ENCODE assay signal across 24 cellular contexts in the genomic region with DNA sequence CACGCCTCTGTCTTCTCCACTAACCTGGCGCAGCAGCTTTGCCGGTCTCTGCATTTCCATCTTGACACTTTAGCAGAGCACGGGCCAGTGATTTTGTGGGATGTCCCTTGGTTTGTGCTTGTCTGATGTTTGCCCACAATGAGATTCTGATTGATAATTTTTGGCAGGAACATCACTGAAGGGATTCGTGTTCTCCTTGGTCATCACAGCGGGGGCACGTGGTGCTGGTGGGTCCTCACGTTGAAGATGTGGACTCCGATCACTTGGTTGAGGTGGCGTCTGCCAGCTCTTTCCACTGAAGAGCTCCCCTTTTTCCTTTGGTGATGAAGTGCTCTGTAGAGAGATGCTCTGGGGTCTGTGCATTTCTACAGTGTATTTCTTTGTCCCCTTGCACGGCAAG.
"Had no signal": no experiment of that assay in that cellular context is flagged by ENCODE, and none has a peak within 500 bp of the region (broad histone marks: within the 10 kb centered on the region; RNA-seq: fewer than 3 reads in every experiment).

No MANE protein-coding gene starts in this region.

- H3K9me3 Mint-ChIP-seq: dendritic cell treated with granulocyte-macrophage colony-stimulating factor and Interleukin-4, amounts not matched to agents 40 ng/mL and 50 ng/mL, for 4 days; effector memory CD8-positive, alpha-beta T cell; naive B cell; nephron; stimulated activated memory B cell treated with anti-CD40 and anti-IgM and Interleukin-4, amounts not matched to agents 10 μg/mL and 1 μg/mL and 100 μg/mL, for 72 hours; stimulated activated naive CD8-positive, alpha-beta T cell treated with anti-CD3 and anti-CD28 coated beads, Interleukin-15, amount 100 ng/mL, for 72 hours had no signal

- H3K4me3 ChIP-seq: left ventricle myocardium inferior, lower lobe of right lung, psoas muscle, testis, tibial nerve, upper lobe of right lung had no signal

- H3K27ac ChIP-seq: foreskin keratinocyte, left ventricle myocardium inferior, lower lobe of right lung, psoas muscle, testis, upper lobe of right lung had no signal

- H3K4me3 Mint-ChIP-seq: dendritic cell treated with granulocyte-macrophage colony-stimulating factor and Interleukin-4, amounts not matched to agents 40 ng/mL and 50 ng/mL, for 4 days; effector memory CD8-positive, alpha-beta T cell; immature natural killer cell; naive B cell; nephron; stimulated activated memory B cell treated with anti-CD40 and anti-IgM and Interleukin-4, amounts not matched to agents 10 μg/mL and 1 μg/mL and 100 μg/mL, for 72 hours; stimulated activated naive CD8-positive, alpha-beta T cell treated with anti-CD3 and anti-CD28 coated beads, Interleukin-15, amount 100 ng/mL, for 72 hours had no signal

- DNase-seq: effector memory CD8-positive, alpha-beta T cell; erythroblast; foreskin keratinocyte; immature natural killer cell; left cardiac atrium; left ventricle myocardium inferior; lower lobe of right lung; mesenchymal stem cell; naive B cell; occipital lobe; psoas muscle; retina; small intestine; stimulated activated CD4-positive, alpha-beta T cell treated with anti-CD3 and anti-CD28 coated beads, Interleukin-12 subunit alpha, Interleukin-12 subunit beta, amount 100 ng/mL, for 4 hours; stimulated activated CD4-positive, alpha-beta T cell treated with anti-CD3 and anti-CD28 coated beads, Interleukin-2, amount 100 ng/mL, for 48 hours; stimulated activated CD8-positive, alpha-beta memory T cell treated with anti-CD3 and anti-CD28 coated beads, Interleukin-4, amount 100 ng/mL, for 48 hours; stimulated activated naive CD8-positive, alpha-beta T cell treated with anti-CD3 and anti-CD28 coated beads, Interleukin-15, amount 100 ng/mL, for 72 hours; testis; upper lobe of right lung had no signal

- ATAC-seq: effector memory CD8-positive, alpha-beta T cell; foreskin keratinocyte; left cardiac atrium; lower lobe of right lung; psoas muscle; stimulated activated memory B cell treated with anti-CD40 and anti-IgM and Interleukin-4, amounts not matched to agents 10 μg/mL and 1 μg/mL and 100 μg/mL, for 72 hours; stimulated activated naive CD8-positive, alpha-beta T cell treated with anti-CD3 and anti-CD28 coated beads, Interleukin-15, amount 100 ng/mL, for 72 hours; upper lobe of right lung had no signal

- H3K27me3 Mint-ChIP-seq: dendritic cell treated with granulocyte-macrophage colony-stimulating factor and Interleukin-4, amounts not matched to agents 40 ng/mL and 50 ng/mL, for 4 days; effector memory CD8-positive, alpha-beta T cell; naive B cell; stimulated activated memory B cell treated with anti-CD40 and anti-IgM and Interleukin-4, amounts not matched to agents 10 μg/mL and 1 μg/mL and 100 μg/mL, for 72 hours; stimulated activated naive CD8-positive, alpha-beta T cell treated with anti-CD3 and anti-CD28 coated beads, Interleukin-15, amount 100 ng/mL, for 72 hours had no signal

- FAIRE-seq: endothelial cell of umbilical vein, small intestine had no signal

- H3K9me3 ChIP-seq: left ventricle myocardium inferior, lower lobe of right lung, psoas muscle, testis, tibial nerve, upper lobe of right lung had no signal

- H3K27ac Mint-ChIP-seq: dendritic cell treated with granulocyte-macrophage colony-stimulating factor and Interleukin-4, amounts not matched to agents 40 ng/mL and 50 ng/mL, for 4 days; nephron; stimulated activated memory B cell treated with anti-CD40 and anti-IgM and Interleukin-4, amounts not matched to agents 10 μg/mL and 1 μg/mL and 100 μg/mL, for 72 hours had no signal

- H3K27me3 ChIP-seq: foreskin keratinocyte, testis, tibial nerve, upper lobe of right lung had no signal

- H3K4me1 ChIP-seq: foreskin keratinocyte had no signal
